In genomic region chr15:52576692-52577091, GRCh38 we compare ENCODE assay signal across 34 cellular contexts.
"Had no signal": no experiment of that assay in that cellular context is flagged by ENCODE, and none has a peak within 500 bp of the region (broad histone marks: within the 10 kb centered on the region; RNA-seq: fewer than 3 reads in every experiment).

No MANE protein-coding gene starts in this region.

- H3K27me3 ChIP-seq: adrenal gland, ascending aorta, body of pancreas, brain microvascular endothelial cell, breast epithelium, cardiac muscle cell had no signal

- H3K4me1 ChIP-seq: adrenal gland, ascending aorta, body of pancreas, breast epithelium had no signal

- H3K9me3 ChIP-seq: adrenal gland, ascending aorta, body of pancreas, breast epithelium had no signal

- FAIRE-seq: astrocyte, bronchial epithelial cell had no signal

- H3K36me3 ChIP-seq: adrenal gland, ascending aorta, breast epithelium had no signal

- H3K4me3 ChIP-seq: adrenal gland, ascending aorta, body of pancreas, breast epithelium, cardiac muscle cell had no signal

- H3K27ac ChIP-seq: adrenal gland, ascending aorta, body of pancreas, brain microvascular endothelial cell, breast epithelium, cardiac muscle cell had no signal

- ATAC-seq: activated naive CD4-positive, alpha-beta T cell treated with anti-CD3 and anti-CD28 coated beads, Interleukin-2, amount 50 U/mL, for 72 hours; activated naive CD8-positive, alpha-beta T cell treated with anti-CD3 and anti-CD28 coated beads, Interleukin-2, amount 50 U/mL, for 24 hours; activated T-cell treated with anti-CD3 and anti-CD28 coated beads, Interleukin-2, amount 50 U/mL, for 4 hours; activated T-cell treated with anti-CD3 and anti-CD28 coated beads, Interleukin-2, amount 50 U/mL, for 72 hours; activated T-helper 17 cell treated with anti-CD3 and anti-CD28 coated beads, Interleukin-2, amount 50 U/mL, for 72 hours; body of pancreas had no signal

- DNase-seq: activated effector memory CD4-positive, alpha-beta T cell treated with anti-CD3 and anti-CD28 coated beads, Interleukin-2, amount 50 U/mL, for 16 hours; activated effector memory CD4-positive, alpha-beta T cell treated with Interleukin-2 at 50 U/mL for 16 hours; activated gamma-delta T cell; activated gamma-delta T cell treated with Interleukin-2 at 50 U/mL for 16 hours; activated naive CD4-positive, alpha-beta T cell; activated naive CD4-positive, alpha-beta T cell treated with anti-CD3 and anti-CD28 coated beads for 36 hours; activated naive CD4-positive, alpha-beta T cell treated with anti-CD3 and anti-CD28 coated beads, Interleukin-2, amount 10 ng/mL, durations not matched to agents 7 days and 5 days; activated naive CD4-positive, alpha-beta T cell treated with anti-CD3 and anti-CD28 coated beads, Interleukin-2, amount 50 U/mL, for 16 hours; activated naive CD4-positive, alpha-beta T cell treated with Interleukin-2 at 50 U/mL for 16 hours; activated naive CD8-positive, alpha-beta T cell treated with anti-CD3 and anti-CD28 coated beads for 36 hours; activated naive CD8-positive, alpha-beta T cell treated with anti-CD3 and anti-CD28 coated beads, Interleukin-2, amount 10 ng/mL, durations not matched to agents 7 days and 5 days; activated naive CD8-positive, alpha-beta T cell treated with anti-CD3 and anti-CD28 coated beads, Interleukin-2, amount 50 U/mL, for 24 hours; activated T-cell treated with anti-CD3 and anti-CD28 coated beads, Interleukin-2, amount 50 U/mL, for 1 hour; activated T-cell treated with anti-CD3 and anti-CD28 coated beads, Interleukin-2, amount 50 U/mL, for 24 hours; activated T-cell treated with anti-CD3 and anti-CD28 coated beads, Interleukin-2, amount 50 U/mL, for 4 hours; activated T-cell treated with anti-CD3 and anti-CD28 coated beads, Interleukin-2, amount 50 U/mL, for 48 hours; activated T-cell treated with anti-CD3 and anti-CD28 coated beads, Interleukin-2, amount 50 U/mL, for 72 hours; adrenal gland; amniotic stem cell; amygdala; anterior cingulate cortex; aorta; body of pancreas; brain microvascular endothelial cell; caudate nucleus; central memory CD4-positive, alpha-beta T cell; cerebellar nuclear complex had no signal
